ENCODE assay signal across 8 cellular contexts in the genomic region with DNA sequence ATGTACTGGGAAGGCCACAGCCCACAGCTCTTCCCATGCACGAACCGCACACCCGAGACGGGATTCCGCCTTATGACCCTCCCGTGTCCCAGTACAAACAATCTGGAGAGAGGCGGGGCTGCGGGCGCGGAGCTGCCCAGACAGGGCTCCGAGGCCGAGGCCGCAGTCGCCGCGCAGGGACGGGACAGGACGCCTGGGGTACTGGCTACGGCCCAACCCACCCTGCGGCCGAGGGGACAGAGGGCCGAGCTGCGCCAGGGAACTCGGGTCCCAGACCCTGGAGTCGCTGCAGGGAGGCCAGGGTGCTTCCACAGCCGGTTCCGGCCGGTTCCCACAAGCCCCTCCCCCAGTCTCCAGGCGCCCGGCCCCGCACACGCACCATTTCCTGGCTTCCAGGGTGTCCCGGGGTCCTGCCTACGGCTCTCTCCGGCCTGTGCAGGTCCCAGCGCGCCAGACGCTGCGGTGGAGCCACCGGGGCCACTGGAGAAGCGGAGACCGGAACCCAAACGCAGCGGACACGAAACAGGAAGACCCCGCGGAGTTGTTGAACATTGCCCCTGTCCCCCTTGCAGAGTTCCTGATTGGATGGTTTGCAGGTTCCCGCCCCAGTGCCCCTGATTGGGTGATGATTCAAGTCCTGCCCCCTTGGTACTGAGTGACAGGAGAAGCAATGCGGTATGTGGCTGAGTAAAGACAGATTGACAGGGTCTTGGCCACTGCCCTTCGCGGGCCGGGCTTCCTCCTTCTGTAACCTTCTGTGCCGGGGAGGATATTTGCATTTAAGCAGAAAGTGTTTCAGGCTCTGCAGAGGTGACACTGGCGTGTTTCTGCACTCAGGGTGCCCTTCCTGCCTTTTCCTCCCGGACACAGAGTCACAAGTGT.
DNase-seq lines count a peak whose midpoint lies in the region; ATAC-seq lines count a peak whose summit lies in the region.

TSS of gene ZNF564 (minus strand) at position 532 of the 882 bp plus-strand sequence. CDS start at position 382, 150 bp downstream.

- DNase-seq in AG08396 (ENCODE audit: low spot score) (peak; percentile 98), NCI-H345 treated with DMSO at 0.1 percent for 48 hours (lab: John Stamatoyannopoulos, UW; ENCODE audit: unreplicated experiment) (peak; percentile 55), islet precursor cell (peak; percentile 100)
- DNase-seq in activated CD4-positive, CD25-positive, alpha-beta regulatory T cell (lab: John Stamatoyannopoulos, UW), result peak; percentile 71 to 83 (median 80)
- DNase-seq in central memory CD8-positive, alpha-beta T cell (ENCODE audit: low spot score in 2 of 2), result peak; percentile 81 to 93
- peak; percentile 84 to 88 (median 88) for DNase-seq in stimulated activated CD4-positive, alpha-beta T cell treated with anti-CD3 and anti-CD28 coated beads, Interleukin-12 subunit alpha, Interleukin-12 subunit beta, amount 100 ng/mL, for 48 hours (ENCODE audit: low read depth in 2 of 3, low spot score in 1 of 3)

- no peaks in the 10 kb centered on the region for H3K9me3 Mint-ChIP-seq in central memory CD8-positive, alpha-beta T cell

- H3K4me3 Mint-ChIP-seq in central memory CD8-positive, alpha-beta T cell, result peak within 1 kb of the TSS; percentile 93

- H3K27ac Mint-ChIP-seq in central memory CD8-positive, alpha-beta T cell (ENCODE audit: low read depth), result peak within 1 kb of the TSS; percentile 91

- peaks cover 18% of the 10 kb centered on the region for H3K36me3 Mint-ChIP-seq in central memory CD8-positive, alpha-beta T cell (ENCODE audit: insufficient read depth)

- H3K27me3 Mint-ChIP-seq in central memory CD8-positive, alpha-beta T cell, result no peaks in the 10 kb centered on the region

- H3K4me1 Mint-ChIP-seq in central memory CD8-positive, alpha-beta T cell, result peaks cover 35% of the 10 kb centered on the region

- ATAC-seq in GM19023 (IDR thresholded peaks at IDR 0.05; ENCODE audit: unreplicated experiment) (peak; percentile 96), HG03280 (IDR thresholded peaks at IDR 0.05; ENCODE audit: unreplicated experiment) (peak; percentile 99)
- peak; percentile 100 for ATAC-seq in central memory CD8-positive, alpha-beta T cell (replicated peaks; ENCODE audit: extremely low read depth, poor library complexity, severe bottlenecking)

Comparison
In these comparisons a context has a peak if more than half of its experiments do, and no peak if none do; other contexts are left out.
1. Peak in every context shown above with its lines: DNase-seq and ATAC-seq.